ENCODE assay signal across 17 cellular contexts in genomic region chr1:22325531-22326371, GRCh38.
A peak's percentile ranks its signal among the peaks of the same experiment; 100 is the strongest.
DNase-seq lines count a peak whose midpoint lies in the region; ATAC-seq and TF ChIP-seq lines count a peak whose summit lies in the region.
"Had no signal": no experiment of that assay in that cellular context is flagged by ENCODE, and none has a peak within 500 bp of the region (broad histone marks: within the 10 kb centered on the region; RNA-seq: fewer than 3 reads in every experiment).

No MANE protein-coding gene starts in this region.

- no peak overlapping the region for H3K4me3 Mint-ChIP-seq in H9
- H3K4me3 Mint-ChIP-seq in nephron: no peak overlapping the region
- H3K4me3 Mint-ChIP-seq: CD8-positive, alpha-beta memory T cell had no signal

- peaks cover 21 to 26% of the 10 kb centered on the region in 2 experiments for H3K4me1 Mint-ChIP-seq in H9
- peaks cover 62% of the 10 kb centered on the region for H3K4me1 Mint-ChIP-seq in nephron
- H3K4me1 Mint-ChIP-seq: CD8-positive, alpha-beta memory T cell had no signal

- no peaks in the 10 kb centered on the region for H3K9me3 Mint-ChIP-seq in H9
- H3K9me3 Mint-ChIP-seq in nephron: no peaks in the 10 kb centered on the region
- H3K9me3 Mint-ChIP-seq: CD8-positive, alpha-beta memory T cell had no signal

- no peak overlapping the region for H3K18ac ChIP-seq in H9 (ENCODE audit: insufficient read length, low read depth, low read length)

- no peak for TF ChIP-seq EP300 in stomach (IDR thresholded peaks at IDR 0.05)

- WGBS in H9 (ENCODE audit: extremely low coverage, insufficient read length, low lambda C conversion rate): no CpG with 5 or more reads among the region's 10 CpGs
- 88 to 93% (median 92%) methylated on average over 10 of the region's 10 CpGs for WGBS in stomach, 5 donors

- TF ChIP-seq CTCF in H9 (conservative IDR thresholded peaks at IDR 0.05) (no peak), nephron (IDR thresholded peaks at IDR 0.05; ENCODE audit: unreplicated experiment in 3 of 3) (no peak), stomach (IDR thresholded peaks at IDR 0.05) (no peak)

- no peaks in the 10 kb centered on the region for H4K20me1 ChIP-seq in H9 (ENCODE audit: control insufficient read depth, insufficient read depth, insufficient read length)

- no peak overlapping the region for H2BK5ac ChIP-seq in H9 (ENCODE audit: insufficient read length, low read length)

- no peaks in the 10 kb centered on the region for H3K79me2 ChIP-seq in H9 (ENCODE audit: insufficient read depth, low read length)

- no peak overlapping the region for H3K27ac Mint-ChIP-seq in H9
- H3K27ac Mint-ChIP-seq in nephron: peak overlapping the region; percentile 60 to 92 (median 70)
- H3K27ac Mint-ChIP-seq: CD8-positive, alpha-beta memory T cell had no signal

- no peak overlapping the region for H2BK12ac ChIP-seq in H9 (ENCODE audit: insufficient read length, low read depth, low read length)

- H3K4ac ChIP-seq in H9 (ENCODE audit: low read depth, low read length): no peak overlapping the region

- no peak overlapping the region for H4K8ac ChIP-seq in H9 (replicated peaks; ENCODE audit: insufficient read length, low read depth, low read length)

- peak; percentile 17 for DNase-seq in H9
- DNase-seq in ecto neural progenitor cell (ENCODE audit: low spot score): peak; percentile 46
- peak; percentile 17 for DNase-seq in stomach
- no peak for DNase-seq in DMS79 (lab: John Stamatoyannopoulos, UW)
- DNase-seq: ACHN; BE2C; CD8-positive, alpha-beta memory T cell; GF-D8; Karpas-422; MM.1S; NCI-H1105; NCI-H187 treated with DMSO at 0.1 percent for 48 hours; NCI-H510A; SIG-M5 had no signal

- H3K27me3 ChIP-seq in H9 (ENCODE audit: insufficient read depth, low read length) (no peaks in the 10 kb centered on the region), stomach (peaks cover 0 to 14% (median 0%) of the 10 kb centered on the region in 3 donors)
- H3K27me3 ChIP-seq: BE2C had no signal

- intact Hi-C loops in stomach (cut with DNase I; ENCODE audit: low total_unique reads): no loop called here

- H3K27me3 Mint-ChIP-seq in H9 (ENCODE audit: low read depth) (peaks cover 1% of the 10 kb centered on the region; the same call in 1 of the 2 replicates), nephron (ENCODE audit: low read depth) (peaks cover 42% of the 10 kb centered on the region)

- no peaks in the 10 kb centered on the region for H3K23me2 ChIP-seq in H9 (ENCODE audit: insufficient read length, low read depth, low read length, poor library complexity, severe bottlenecking)

- H3K79me1 ChIP-seq in H9 (ENCODE audit: insufficient read depth, low read depth, low read length, poor library complexity, severe bottlenecking): no peaks in the 10 kb centered on the region

- no peak for TF ChIP-seq POLR2A in stomach (IDR thresholded peaks at IDR 0.05)

- H3T11ph ChIP-seq in H9 (ENCODE audit: low read length): no peak overlapping the region

- no peak overlapping the region for H4K5ac ChIP-seq in H9 (ENCODE audit: insufficient read length, low read depth, low read length)

- H3K36me3 ChIP-seq in stomach: no peaks in the 10 kb centered on the region
- H3K36me3 ChIP-seq: BE2C had no signal

- H3K4me1 ChIP-seq in H9 (ENCODE audit: insufficient read depth, low read length) (peaks cover 7% of the 10 kb centered on the region), stomach (no peaks in the 10 kb centered on the region)

- H3K14ac ChIP-seq in H9 (ENCODE audit: insufficient read depth, low read length): no peak overlapping the region; the same call in 1 of the 2 replicates

- no peak overlapping the region for H2AK5ac ChIP-seq in H9 (ENCODE audit: insufficient read length, low read length)

- ATAC-seq in GM21528 (IDR thresholded peaks at IDR 0.05; ENCODE audit: low FRiP score, unreplicated experiment) (no peak), HG03025 (IDR thresholded peaks at IDR 0.05; ENCODE audit: low FRiP score, unreplicated experiment) (no peak)

- no peak overlapping the region for H2AFZ ChIP-seq in H9 (ENCODE audit: low read length)

- no peak overlapping the region for H2BK15ac ChIP-seq in H9 (ENCODE audit: low read depth, low read length)

- no peak overlapping the region for H3K9ac ChIP-seq in H9 (ENCODE audit: extremely low read depth, insufficient read length, low read length)

- H3K56ac ChIP-seq in H9 (ENCODE audit: insufficient read length, low read depth, low read length): no peak overlapping the region

- H2BK20ac ChIP-seq in H9 (ENCODE audit: low read depth, low read length, poor library complexity, severe bottlenecking): no peak overlapping the region

- no peak overlapping the region for H3K4me3 ChIP-seq in stomach

- no peak overlapping the region for H4K91ac ChIP-seq in H9 (ENCODE audit: insufficient read length, low read depth, low read length)

- H3K9me3 ChIP-seq in H9 (ENCODE audit: control insufficient read depth, low read depth, low read length) (no peaks in the 10 kb centered on the region), stomach (no peaks in the 10 kb centered on the region)
- H3K9me3 ChIP-seq: BE2C had no signal

- H3K23ac ChIP-seq in H9 (ENCODE audit: insufficient read length, low read depth, low read length): no peak overlapping the region

- H3K36me3 Mint-ChIP-seq in H9 (ENCODE audit: insufficient read depth in 1 of 3, low read depth in 3 of 3) (no peaks in the 10 kb centered on the region), nephron (ENCODE audit: low read depth) (no peaks in the 10 kb centered on the region)
- H3K36me3 Mint-ChIP-seq: CD8-positive, alpha-beta memory T cell had no signal

- H2BK120ac ChIP-seq in H9 (ENCODE audit: low read depth, low read length, poor library complexity, severe bottlenecking): no peak overlapping the region

- no peak overlapping the region for H3K4me2 ChIP-seq in H9 (ENCODE audit: insufficient read depth, insufficient read length, low read length)

- no peak overlapping the region for H3K27ac ChIP-seq in H9 (ENCODE audit: insufficient read length, low read depth, low read length)
- H3K27ac ChIP-seq in stomach: no peak overlapping the region

Comparison
In these comparisons a context has a peak if more than half of its experiments do, and no peak if none do; other contexts are left out.
1. H3K27ac Mint-ChIP-seq: peak in nephron (3 of 3); none in H9 (0 of 3).